23 cellular contexts compared by ENCODE assay signal in the genomic region with DNA sequence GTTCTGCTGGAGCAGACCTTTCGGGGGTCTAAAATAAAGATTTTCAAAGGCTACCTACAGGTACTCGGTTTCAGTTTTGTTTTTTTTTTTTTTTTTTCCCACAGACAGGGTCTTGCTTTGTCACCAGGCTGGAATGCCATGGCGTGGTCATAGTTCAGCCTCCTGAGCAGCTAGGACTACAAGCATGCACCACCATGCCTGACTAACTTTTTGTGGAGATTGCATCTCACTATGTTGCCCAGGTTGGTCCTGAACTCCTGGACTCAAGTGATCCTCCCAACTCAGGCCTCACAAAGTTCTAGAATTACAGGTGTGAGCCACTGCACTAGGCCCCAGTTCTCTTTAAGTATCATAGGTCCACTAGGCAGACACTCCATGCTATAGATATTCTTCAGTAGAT.
"Had no signal": no experiment of that assay in that cellular context is flagged by ENCODE, and none has a peak within 500 bp of the region (broad histone marks: within the 10 kb centered on the region; RNA-seq: fewer than 3 reads in every experiment).

No MANE protein-coding gene starts in this region.

- FAIRE-seq: urothelium cell line had no signal

- ATAC-seq: esophagus mucosa; gastrocnemius medialis; heart left ventricle; lower lobe of right lung; naive thymus-derived CD8-positive, alpha-beta T cell; stimulated activated effector memory CD8-positive, alpha-beta T cell treated with anti-CD3 and anti-CD28 coated beads, Interleukin-12 subunit alpha, Interleukin-12 subunit beta, amount 100 ng/mL, for 72 hours; stimulated activated naive CD8-positive, alpha-beta T cell treated with anti-CD3 and anti-CD28 coated beads, Interleukin-15, Interleukin-2, amounts not matched to agents 100 U/mL and 50 U/mL, for 24 hours had no signal

- DNase-seq: colonic mucosa; effector CD8-positive, alpha-beta T cell; endodermal cell; foreskin fibroblast; gastrocnemius medialis; heart left ventricle; kidney glomerular epithelial cell; left ventricle myocardium superior; lower lobe of right lung; naive thymus-derived CD8-positive, alpha-beta T cell; nephron progenitor cell; nucleus accumbens; sigmoid colon; stimulated activated CD4-positive, alpha-beta T cell treated with anti-CD3 and anti-CD28 coated beads, Interleukin-2, amount 100 ng/mL, for 24 hours; stimulated activated CD4-positive, alpha-beta T cell treated with anti-CD3 and anti-CD28 coated beads, Interleukin-4, amount 100 ng/mL, for 24 hours; stimulated activated naive CD8-positive, alpha-beta T cell treated with anti-CD3 and anti-CD28 coated beads, Interleukin-15, Interleukin-2, amounts not matched to agents 100 U/mL and 50 U/mL, for 24 hours; substantia nigra; testis; tibial artery; upper lobe of left lung had no signal
